ENCODE assay signal across 9 cellular contexts in the genomic region with DNA sequence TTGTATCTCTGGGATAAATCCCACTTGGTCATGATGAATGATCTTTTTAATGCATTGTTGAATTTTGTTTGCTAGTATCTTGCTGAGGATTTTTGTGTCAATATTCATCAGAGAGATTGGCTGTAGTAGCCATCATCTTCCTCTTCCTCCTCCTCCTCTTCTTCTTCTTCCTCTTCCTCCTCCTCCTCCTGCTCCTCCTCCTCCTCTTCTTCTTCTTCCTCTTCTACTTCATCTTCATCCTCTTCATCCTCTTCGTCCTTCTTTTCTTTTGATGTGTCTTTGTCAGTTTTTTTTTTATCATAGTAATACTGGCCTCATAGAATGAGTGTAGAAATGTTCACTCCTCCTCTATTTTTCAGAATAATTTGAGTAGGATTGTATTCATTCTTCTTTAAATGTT.
"Had no signal": no experiment of that assay in that cellular context is flagged by ENCODE, and none has a peak within 500 bp of the region (broad histone marks: within the 10 kb centered on the region; RNA-seq: fewer than 3 reads in every experiment).

No MANE protein-coding gene starts in this region.

- FAIRE-seq: H1 had no signal

- H3K4me1 ChIP-seq: HAP-1 had no signal

- H3K36me3 ChIP-seq: HAP-1 had no signal

- H3K4me3 ChIP-seq: GM23248, GM23338, HAP-1 had no signal

- DNase-seq: GM23248, GOT3, H7, H9, HCEC 1CT, HFFc6 had no signal

- H3K27ac ChIP-seq: GM23248 had no signal
